27 cellular contexts compared by ENCODE assay signal in genomic region chr11:12516387-12517110, GRCh38.
"Had no signal": no experiment of that assay in that cellular context is flagged by ENCODE, and none has a peak within 500 bp of the region (broad histone marks: within the 10 kb centered on the region; RNA-seq: fewer than 3 reads in every experiment).

No MANE protein-coding gene starts in this region.

- DNase-seq: activated CD4-positive, alpha-beta memory T cell treated with anti-CD3 and anti-CD28 coated beads, Interleukin-2, amount 10 ng/mL, durations not matched to agents 7 days and 5 days; activated CD4-positive, alpha-beta T cell treated with anti-CD3 and anti-CD28 coated beads for 48 hours; activated CD4-positive, CD25-positive, alpha-beta regulatory T cell; activated CD8-positive, alpha-beta memory T cell treated with anti-CD3 and anti-CD28 coated beads, Interleukin-2, amount 10 ng/mL, durations not matched to agents 7 days and 5 days; activated naive CD4-positive, alpha-beta T cell; activated naive CD8-positive, alpha-beta T cell treated with anti-CD3 and anti-CD28 coated beads for 36 hours; activated T-cell treated with anti-CD3 and anti-CD28 coated beads, Interleukin-2, amount 50 U/mL, for 1 hour; amygdala; body of pancreas; central memory CD4-positive, alpha-beta T cell; colonic mucosa; erythroblast; left cardiac atrium; lower lobe of right lung; occipital lobe; spleen; stimulated activated CD4-positive, alpha-beta T cell treated with anti-CD3 and anti-CD28 coated beads, Interleukin-4, amount 100 ng/mL, for 4 hours; stimulated activated naive B cell treated with anti-CD40 and anti-IgM and Interleukin-4, amounts not matched to agents 10 μg/mL and 1 μg/mL and 100 μg/mL, for 72 hours; T-helper 1 cell; T-helper 9 cell; uterus had no signal

- H3K36me3 Mint-ChIP-seq: activated CD8-positive, alpha-beta memory T cell treated with anti-CD3 and anti-CD28 coated beads, Interleukin-2, amount 10 ng/mL, durations not matched to agents 7 days and 5 days; activated naive CD8-positive, alpha-beta T cell treated with anti-CD3 and anti-CD28 coated beads for 36 hours; stimulated activated naive B cell treated with anti-CD40 and anti-IgM and Interleukin-4, amounts not matched to agents 10 μg/mL and 1 μg/mL and 100 μg/mL, for 72 hours had no signal

- H3K9me3 Mint-ChIP-seq: activated CD4-positive, alpha-beta memory T cell treated with anti-CD3 and anti-CD28 coated beads, Interleukin-2, amount 10 ng/mL, durations not matched to agents 7 days and 5 days; activated naive CD8-positive, alpha-beta T cell treated with anti-CD3 and anti-CD28 coated beads for 36 hours; activated T-helper 17 cell treated with anti-CD3 and anti-CD28 coated beads, Interleukin-2, amount 50 U/mL, for 72 hours; nephron had no signal

- H3K9me3 ChIP-seq: body of pancreas, colonic mucosa, gastroesophageal sphincter, lower lobe of right lung, spleen, tibial artery, uterus had no signal

- ATAC-seq: activated CD8-positive, alpha-beta memory T cell treated with anti-CD3 and anti-CD28 coated beads, Interleukin-2, amount 10 ng/mL, durations not matched to agents 7 days and 5 days; activated T-helper 17 cell treated with anti-CD3 and anti-CD28 coated beads, Interleukin-2, amount 50 U/mL, for 72 hours; body of pancreas; gastroesophageal sphincter; lower lobe of right lung; SK-N-SH treated with all-trans-retinoic acid at 6 μM for 48 hours; stimulated activated naive B cell treated with anti-CD40 and anti-IgM and Interleukin-4, amounts not matched to agents 10 μg/mL and 1 μg/mL and 100 μg/mL, for 72 hours had no signal

- H3K27ac ChIP-seq: body of pancreas, colonic mucosa, lower lobe of right lung, spleen, tibial artery, uterus had no signal

- H3K27me3 ChIP-seq: body of pancreas, colonic mucosa, gastroesophageal sphincter, spleen, tibial artery, uterus had no signal

- H3K36me3 ChIP-seq: colonic mucosa, uterus had no signal

- H3K27ac Mint-ChIP-seq: activated CD4-positive, alpha-beta memory T cell treated with anti-CD3 and anti-CD28 coated beads, Interleukin-2, amount 10 ng/mL, durations not matched to agents 7 days and 5 days; activated CD8-positive, alpha-beta memory T cell treated with anti-CD3 and anti-CD28 coated beads, Interleukin-2, amount 10 ng/mL, durations not matched to agents 7 days and 5 days; activated naive CD8-positive, alpha-beta T cell treated with anti-CD3 and anti-CD28 coated beads for 36 hours; activated T-helper 17 cell treated with anti-CD3 and anti-CD28 coated beads, Interleukin-2, amount 50 U/mL, for 72 hours; nephron; progenitor cell of endocrine pancreas; stimulated activated naive B cell treated with anti-CD40 and anti-IgM and Interleukin-4, amounts not matched to agents 10 μg/mL and 1 μg/mL and 100 μg/mL, for 72 hours had no signal

- H3K27me3 Mint-ChIP-seq: activated CD4-positive, alpha-beta memory T cell treated with anti-CD3 and anti-CD28 coated beads, Interleukin-2, amount 10 ng/mL, durations not matched to agents 7 days and 5 days; activated naive CD8-positive, alpha-beta T cell treated with anti-CD3 and anti-CD28 coated beads for 36 hours; progenitor cell of endocrine pancreas had no signal

- H3K4me3 ChIP-seq: body of pancreas, colonic mucosa, gastroesophageal sphincter, lower lobe of right lung, spleen, tibial artery, uterus had no signal

- H3K4me3 Mint-ChIP-seq: activated CD4-positive, alpha-beta memory T cell treated with anti-CD3 and anti-CD28 coated beads, Interleukin-2, amount 10 ng/mL, durations not matched to agents 7 days and 5 days; activated CD8-positive, alpha-beta memory T cell treated with anti-CD3 and anti-CD28 coated beads, Interleukin-2, amount 10 ng/mL, durations not matched to agents 7 days and 5 days; activated naive CD8-positive, alpha-beta T cell treated with anti-CD3 and anti-CD28 coated beads for 36 hours; activated T-helper 17 cell treated with anti-CD3 and anti-CD28 coated beads, Interleukin-2, amount 50 U/mL, for 72 hours; nephron; stimulated activated naive B cell treated with anti-CD40 and anti-IgM and Interleukin-4, amounts not matched to agents 10 μg/mL and 1 μg/mL and 100 μg/mL, for 72 hours had no signal

- H3K4me1 ChIP-seq: body of pancreas, colonic mucosa, lower lobe of right lung, spleen, uterus had no signal

- H3K4me1 Mint-ChIP-seq: activated CD4-positive, alpha-beta memory T cell treated with anti-CD3 and anti-CD28 coated beads, Interleukin-2, amount 10 ng/mL, durations not matched to agents 7 days and 5 days; activated CD8-positive, alpha-beta memory T cell treated with anti-CD3 and anti-CD28 coated beads, Interleukin-2, amount 10 ng/mL, durations not matched to agents 7 days and 5 days; activated naive CD8-positive, alpha-beta T cell treated with anti-CD3 and anti-CD28 coated beads for 36 hours; activated T-helper 17 cell treated with anti-CD3 and anti-CD28 coated beads, Interleukin-2, amount 50 U/mL, for 72 hours; stimulated activated naive B cell treated with anti-CD40 and anti-IgM and Interleukin-4, amounts not matched to agents 10 μg/mL and 1 μg/mL and 100 μg/mL, for 72 hours had no signal
